In genomic region chr2:119488245-119489182, GRCh38 we compare ENCODE assay signal across 15 cellular contexts. TPM values are rescaled to one million over a fixed set of nuclear protein-coding genes. Genes with fewer than 3 reads are reported as not detected.
DNase-seq lines count a peak whose midpoint lies in the region; ATAC-seq and TF ChIP-seq lines count a peak whose summit lies in the region.
"Had no signal": no experiment of that assay in that cellular context is flagged by ENCODE, and none has a peak within 500 bp of the region (broad histone marks: within the 10 kb centered on the region; RNA-seq: fewer than 3 reads in every experiment).

No MANE protein-coding gene starts in this region.

- no peak for DNase-seq in epithelial cell of proximal tubule (ENCODE audit: low read depth)
- DNase-seq in osteocyte (ENCODE audit: extremely low spot score, unreplicated experiment) = peak; percentile 81
- DNase-seq in hippocampal formation (lab: John Stamatoyannopoulos, UW) = no peak
- DNase-seq in SK-N-SH = no peak
- no peak for DNase-seq in NCI-H2107 (lab: John Stamatoyannopoulos, UW)
- DNase-seq: activated naive CD8-positive, alpha-beta T cell treated with anti-CD3 and anti-CD28 coated beads for 36 hours; CD4-positive, CD25-positive, alpha-beta regulatory T cell; NCI-H345; stimulated activated naive B cell treated with anti-CD40 and anti-IgM and Interleukin-4, amounts not matched to agents 10 μg/mL and 1 μg/mL and 100 μg/mL, for 72 hours had no signal

- no peak overlapping the region for H3K27ac ChIP-seq in SK-N-SH (ENCODE audit: low read depth in 2 of 2, low read length in 1 of 2)
- H3K27ac ChIP-seq: parathyroid adenoma, RWPE1 had no signal

- POLR2A ChIA-PET in SK-N-SH (lab: Yijun Ruan, JAX) = no interaction called here

- H3K4me2 ChIP-seq in SK-N-SH = no peak overlapping the region

- TF ChIP-seq CTCF in epithelial cell of proximal tubule (conservative IDR thresholded peaks at IDR 0.05; ENCODE audit: low read depth, low read length) (peak; percentile 35), osteocyte (IDR thresholded peaks at IDR 0.05) (no peak), SK-N-SH (IDR thresholded peaks at IDR 0.05) (no peak)

- 82% methylated on average over 20 of the region's 23 CpGs for WGBS in SK-N-SH (ENCODE audit: low lambda C conversion rate)

- no peak overlapping the region for H3K27ac Mint-ChIP-seq in osteocyte (ENCODE audit: unreplicated experiment)
- H3K27ac Mint-ChIP-seq: activated naive CD8-positive, alpha-beta T cell treated with anti-CD3 and anti-CD28 coated beads for 36 hours; CD4-positive, CD25-positive, alpha-beta regulatory T cell; stimulated activated naive B cell treated with anti-CD40 and anti-IgM and Interleukin-4, amounts not matched to agents 10 μg/mL and 1 μg/mL and 100 μg/mL, for 72 hours had no signal

- no peak for TF ChIP-seq EP300 in SK-N-SH (IDR thresholded peaks at IDR 0.05; ENCODE audit: borderline replicate concordance in 1 of 2, low read depth in 1 of 2, low read length in 1 of 2)

- no peak overlapping the region for H2AFZ ChIP-seq in SK-N-SH (ENCODE audit: low read depth)
- H2AFZ ChIP-seq: parathyroid adenoma had no signal

- no peaks in the 10 kb centered on the region for H4K20me1 ChIP-seq in SK-N-SH (ENCODE audit: insufficient read depth)

- CTCF ChIA-PET in SK-N-SH (lab: Yijun Ruan, JAX) = interaction anchor here (0.6 to 8.1 kb wide), 3 partner anchors 12 to 93 kb away, joined by 3 to 85 read pairs (median 3); no protein-coding TSS in a partner anchor

- no peaks in the 10 kb centered on the region for H3K79me2 ChIP-seq in SK-N-SH (ENCODE audit: insufficient read depth)
- H3K79me2 ChIP-seq: parathyroid adenoma had no signal

- no peaks in the 10 kb centered on the region for H3F3A ChIP-seq in SK-N-SH (replicated peaks; ENCODE audit: insufficient read depth)

- peaks cover 0 to 41% of the 10 kb centered on the region in 2 experiments; a peak in 1 of 4 replicates for H3K4me1 ChIP-seq in SK-N-SH (ENCODE audit: control insufficient read depth in 1 of 2, insufficient read depth in 2 of 2, low read depth in 1 of 2, low read length in 1 of 2)

- no peak overlapping the region for H3K4me3 Mint-ChIP-seq in osteocyte (ENCODE audit: unreplicated experiment)
- H3K4me3 Mint-ChIP-seq: activated naive CD8-positive, alpha-beta T cell treated with anti-CD3 and anti-CD28 coated beads for 36 hours; CD4-positive, CD25-positive, alpha-beta regulatory T cell; stimulated activated naive B cell treated with anti-CD40 and anti-IgM and Interleukin-4, amounts not matched to agents 10 μg/mL and 1 μg/mL and 100 μg/mL, for 72 hours had no signal

- peaks cover 15% of the 10 kb centered on the region for H3K4me1 Mint-ChIP-seq in osteocyte (ENCODE audit: unreplicated experiment)
- H3K4me1 Mint-ChIP-seq: activated naive CD8-positive, alpha-beta T cell treated with anti-CD3 and anti-CD28 coated beads for 36 hours; CD4-positive, CD25-positive, alpha-beta regulatory T cell had no signal

- no peaks in the 10 kb centered on the region for H3K9me2 ChIP-seq in SK-N-SH

- no peak for TF ChIP-seq RAD21 in SK-N-SH (IDR thresholded peaks at IDR 0.05; ENCODE audit: low read length)

- no peak overlapping the region for H3K9ac ChIP-seq in SK-N-SH
- H3K9ac ChIP-seq: parathyroid adenoma had no signal

- peaks cover 23% of the 10 kb centered on the region for H3K27me3 Mint-ChIP-seq in osteocyte (ENCODE audit: unreplicated experiment)
- H3K27me3 Mint-ChIP-seq: activated naive CD8-positive, alpha-beta T cell treated with anti-CD3 and anti-CD28 coated beads for 36 hours had no signal

- H3K36me3 Mint-ChIP-seq in osteocyte (ENCODE audit: unreplicated experiment) = no peaks in the 10 kb centered on the region
- H3K36me3 Mint-ChIP-seq: activated naive CD8-positive, alpha-beta T cell treated with anti-CD3 and anti-CD28 coated beads for 36 hours; CD4-positive, CD25-positive, alpha-beta regulatory T cell; stimulated activated naive B cell treated with anti-CD40 and anti-IgM and Interleukin-4, amounts not matched to agents 10 μg/mL and 1 μg/mL and 100 μg/mL, for 72 hours had no signal

- H3K9me3 ChIP-seq in SK-N-SH = no peaks in the 10 kb centered on the region

- H3K27me3 ChIP-seq in SK-N-SH (ENCODE audit: insufficient read depth) = no peaks in the 10 kb centered on the region

- peak; percentile 15 for ATAC-seq in GM19043 (IDR thresholded peaks at IDR 0.05; ENCODE audit: low read depth, unreplicated experiment)
- ATAC-seq in HG03066 (IDR thresholded peaks at IDR 0.05; ENCODE audit: low read depth, unreplicated experiment) = peak; percentile 25
- no peak for ATAC-seq in GM19324 (IDR thresholded peaks at IDR 0.05; ENCODE audit: low FRiP score, unreplicated experiment)

- no peaks in the 10 kb centered on the region for H3K9me3 Mint-ChIP-seq in osteocyte (ENCODE audit: unreplicated experiment)
- H3K9me3 Mint-ChIP-seq: activated naive CD8-positive, alpha-beta T cell treated with anti-CD3 and anti-CD28 coated beads for 36 hours; stimulated activated naive B cell treated with anti-CD40 and anti-IgM and Interleukin-4, amounts not matched to agents 10 μg/mL and 1 μg/mL and 100 μg/mL, for 72 hours had no signal

- H3K4me3 ChIP-seq in epithelial cell of proximal tubule (ENCODE audit: low read depth, low read length) (no peak overlapping the region), SK-N-SH (ENCODE audit: low read depth in 2 of 2, low read length in 1 of 2) (no peak overlapping the region)
- H3K4me3 ChIP-seq: coronary artery had no signal

- H3K36me3 ChIP-seq in SK-N-SH (replicated peaks in 1 of 2; ENCODE audit: control insufficient read depth in 1 of 2, insufficient read depth in 2 of 2, low read length in 1 of 2) = no peaks in the 10 kb centered on the region

TF ChIP-seq in SK-N-SH, 30 proteins besides CTCF, POLR2A, EP300 and RAD21 (continues in another document):
- no peak for TF ChIP-seq MEF2A (IDR thresholded peaks at IDR 0.05; ENCODE audit: borderline replicate concordance, low read depth)
- no peak for TF ChIP-seq PBX3 (IDR thresholded peaks at IDR 0.05)
- no peak for TF ChIP-seq USF1 (IDR thresholded peaks at IDR 0.05; ENCODE audit: borderline replicate concordance, low read depth)
- TF ChIP-seq ELF1 (IDR thresholded peaks at IDR 0.05) = no peak
- TF ChIP-seq MAX (IDR thresholded peaks at IDR 0.05; ENCODE audit: low read depth) = no peak
- no peak for TF ChIP-seq RCOR1 (IDR thresholded peaks at IDR 0.05; ENCODE audit: low read length)
- no peak for TF ChIP-seq SMC3 (IDR thresholded peaks at IDR 0.05; ENCODE audit: low read depth, low read length)
- TF ChIP-seq GABPA (IDR thresholded peaks at IDR 0.05; ENCODE audit: low read depth) = no peak
- TF ChIP-seq RFX5 (IDR thresholded peaks at IDR 0.05; ENCODE audit: low read length) = no peak
- no peak for TF ChIP-seq SIN3A (IDR thresholded peaks at IDR 0.05; ENCODE audit: borderline replicate concordance, low read depth, low read length)

RNA-seq across cellular contexts. Expression of gene SCTR, which starts 35.8 kb away (rescaled TPM):
- total RNA-seq in epithelial cell of proximal tubule = not detected in 2 replicates
- total RNA-seq in osteocyte = not detected in 2 replicates
- not detected in 2 replicates for polyA plus RNA-seq in SK-N-SH (2012; rRNA removed)
- polyA plus RNA-seq in SK-N-SH (2012; cell fraction: cytosol; rRNA removed) = not detected in 2 replicates
- polyA plus RNA-seq in SK-N-SH (2012; cell fraction: nucleus; rRNA removed) = not detected in 2 replicates
- total RNA-seq: activated naive CD8-positive, alpha-beta T cell treated with anti-CD3 and anti-CD28 coated beads for 36 hours; CD4-positive, CD25-positive, alpha-beta regulatory T cell had no signal
- polyA plus RNA-seq: CD4-positive, CD25-positive, alpha-beta regulatory T cell had no signal

RNA-seq across cellular contexts. Expression of gene CFAP221, which starts 55.7 kb away (rescaled TPM):
- 0.80 TPM in 1 of 2 replicates, not detected in the other for total RNA-seq in epithelial cell of proximal tubule
- not detected in 2 replicates for total RNA-seq in osteocyte
- 0.12 and 0.15 TPM in 2 replicates for polyA plus RNA-seq in SK-N-SH (2012; rRNA removed)
- polyA plus RNA-seq in SK-N-SH (2012; cell fraction: cytosol; rRNA removed) = 0.05 and 0.28 TPM in 2 replicates
- 0.05 and 0.11 TPM in 2 replicates for polyA plus RNA-seq in SK-N-SH (2012; cell fraction: nucleus; rRNA removed)
- total RNA-seq: activated naive CD8-positive, alpha-beta T cell treated with anti-CD3 and anti-CD28 coated beads for 36 hours; CD4-positive, CD25-positive, alpha-beta regulatory T cell had no signal
- polyA plus RNA-seq: CD4-positive, CD25-positive, alpha-beta regulatory T cell had no signal

RNA-seq across cellular contexts. Expression of gene TMEM37, which starts 56.9 kb away (rescaled TPM):
- total RNA-seq in epithelial cell of proximal tubule (0.36 and 1.2 TPM in 2 replicates), osteocyte (0.21 and 0.40 TPM in 2 replicates)
- 0.13 and 0.25 TPM in 2 replicates for polyA plus RNA-seq in SK-N-SH (2012; rRNA removed)
- polyA plus RNA-seq in SK-N-SH (2012; cell fraction: cytosol; rRNA removed) = 0.13 and 0.17 TPM in 2 replicates
- polyA plus RNA-seq in SK-N-SH (2012; cell fraction: nucleus; rRNA removed) = 0.07 and 0.19 TPM in 2 replicates
- total RNA-seq: activated naive CD8-positive, alpha-beta T cell treated with anti-CD3 and anti-CD28 coated beads for 36 hours; CD4-positive, CD25-positive, alpha-beta regulatory T cell had no signal
